Comparison of ENCODE assay signal across 21 cellular contexts in genomic region chr17:58312021-58312630, GRCh38. TPM values are rescaled to one million over a fixed set of nuclear protein-coding genes. Genes with fewer than 3 reads are reported as not detected.
DNase-seq lines count a peak whose midpoint lies in the region; ATAC-seq and TF ChIP-seq lines count a peak whose summit lies in the region.
"Had no signal": no experiment of that assay in that cellular context is flagged by ENCODE, and none has a peak within 500 bp of the region (broad histone marks: within the 10 kb centered on the region; RNA-seq: fewer than 3 reads in every experiment).

No MANE protein-coding gene starts in this region.

- no peaks in the 10 kb centered on the region for H3K27me3 ChIP-seq in H7 (ENCODE audit: control insufficient read depth, insufficient read depth, low read length)
- H3K27me3 ChIP-seq: pancreas had no signal

- ATAC-seq in esophagus mucosa = peak; percentile 5
- ATAC-seq: CD8-positive, alpha-beta T cell; pancreas; PC-3; stimulated activated effector memory CD8-positive, alpha-beta T cell treated with anti-CD3 and anti-CD28 coated beads, Interleukin-12 subunit alpha, Interleukin-12 subunit beta, amount 100 ng/mL, for 72 hours had no signal

- peaks cover 14% of the 10 kb centered on the region for H3K27me3 Mint-ChIP-seq in osteocyte (ENCODE audit: unreplicated experiment)
- H3K27me3 Mint-ChIP-seq: brain had no signal

- no peak for TF ChIP-seq CTCF in osteocyte (IDR thresholded peaks at IDR 0.05)
- TF ChIP-seq CTCF in foreskin fibroblast (IDR thresholded peaks at IDR 0.05; ENCODE audit: low read depth, low read length) = no peak

- H3K36me3 Mint-ChIP-seq in osteocyte (ENCODE audit: unreplicated experiment) = no peaks in the 10 kb centered on the region

- H3K4me3 ChIP-seq in H7 (ENCODE audit: insufficient read depth, low read depth, low read length) (no peak overlapping the region), foreskin fibroblast (ENCODE audit: low read depth in 1 of 2, low read length in 2 of 2) (no peak overlapping the region)
- H3K4me3 ChIP-seq: HAP-1, lung, pancreas, SJSA1 had no signal

- H3K27ac Mint-ChIP-seq in osteocyte (ENCODE audit: unreplicated experiment) = no peak overlapping the region
- H3K27ac Mint-ChIP-seq: CD8-positive, alpha-beta T cell; stimulated activated effector memory CD8-positive, alpha-beta T cell treated with anti-CD3 and anti-CD28 coated beads, Interleukin-12 subunit alpha, Interleukin-12 subunit beta, amount 100 ng/mL, for 72 hours had no signal

- peaks cover 2% of the 10 kb centered on the region for H3K36me3 ChIP-seq in H7 (replicated peaks; ENCODE audit: control insufficient read depth, insufficient read depth, low read length)
- H3K36me3 ChIP-seq: HAP-1, pancreas, SJSA1 had no signal

- peak; percentile 39 for DNase-seq in D341Med (ENCODE audit: low spot score)
- DNase-seq in H7 = peak; percentile 53
- peak; percentile 84 for DNase-seq in osteocyte (ENCODE audit: extremely low spot score, unreplicated experiment)
- no peak for DNase-seq in foreskin fibroblast
- no peak for DNase-seq in NCI-H69 (lab: John Stamatoyannopoulos, UW)
- DNase-seq in DMS 273 (lab: John Stamatoyannopoulos, UW; ENCODE audit: unreplicated experiment) = no peak
- DNase-seq: CD8-positive, alpha-beta T cell; DMS79; NCI-H1092; NCI-H2029; NCI-H345 had no signal

- no peaks in the 10 kb centered on the region for H3K4me1 Mint-ChIP-seq in osteocyte (ENCODE audit: unreplicated experiment)

- H3K9me3 Mint-ChIP-seq in osteocyte (ENCODE audit: unreplicated experiment) = no peaks in the 10 kb centered on the region
- H3K9me3 Mint-ChIP-seq: brain; CD8-positive, alpha-beta T cell; stimulated activated effector memory CD8-positive, alpha-beta T cell treated with anti-CD3 and anti-CD28 coated beads, Interleukin-12 subunit alpha, Interleukin-12 subunit beta, amount 100 ng/mL, for 72 hours had no signal

- no peak overlapping the region for H3K4me3 Mint-ChIP-seq in osteocyte (ENCODE audit: unreplicated experiment)
- H3K4me3 Mint-ChIP-seq: brain; CD8-positive, alpha-beta T cell; stimulated activated effector memory CD8-positive, alpha-beta T cell treated with anti-CD3 and anti-CD28 coated beads, Interleukin-12 subunit alpha, Interleukin-12 subunit beta, amount 100 ng/mL, for 72 hours had no signal

RNA-seq across cellular contexts. Expression of gene TSPOAP1, which starts 16.5 kb away (rescaled TPM):
- total RNA-seq in H7 (2014; rRNA removed; shearing (Covaris generic)) = 4.2 and 11.6 TPM in 2 replicates
- total RNA-seq in esophagus mucosa (2.6 TPM), osteocyte (0.05 TPM in 1 of 2 replicates, not detected in the other)

RNA-seq across cellular contexts. Expression of gene MPO, which starts 31.4 kb away (rescaled TPM):
- not detected in 2 replicates for total RNA-seq in H7 (2014; rRNA removed; shearing (Covaris generic))
- total RNA-seq in esophagus mucosa (not detected), osteocyte (not detected in 2 replicates)
- total RNA-seq: activated CD8-positive, alpha-beta memory T cell treated with anti-CD3 and anti-CD28 coated beads for 36 hours; CD8-positive, alpha-beta T cell; PC-3; SJSA1; T-helper 2 cell treated with Interferon-gamma antibody and Interleukin-4, amounts not matched to agents 100 ng/mL and 5 ng/mL, for 36 hours had no signal

RNA-seq across cellular contexts. Expression of gene SUPT4H1, which starts 39.9 kb away (rescaled TPM):
- total RNA-seq in H7 (2014; rRNA removed; shearing (Covaris generic)) = 88.8 and 91.6 TPM in 2 replicates
- total RNA-seq in esophagus mucosa (58.3 TPM), osteocyte (77.0 and 80.6 TPM in 2 replicates)

Comparison
In these comparisons a context has a peak if more than half of its experiments do, and no peak if none do; other contexts are left out.
1. DNase-seq: peak in D341Med (single experiment), H7 (single experiment) and osteocyte (single experiment); none in foreskin fibroblast (0 of 2), NCI-H69 (single experiment) and DMS 273 (single experiment).